ENCODE assay signal across 20 cellular contexts in genomic region chr16:27106305-27106704, GRCh38. TPM values are rescaled to one million over a fixed set of nuclear protein-coding genes. Genes with fewer than 3 reads are reported as not detected.
DNase-seq lines count a peak whose midpoint lies in the region; TF ChIP-seq lines count a peak whose summit lies in the region.
"Had no signal": no experiment of that assay in that cellular context is flagged by ENCODE, and none has a peak within 500 bp of the region (broad histone marks: within the 10 kb centered on the region; RNA-seq: fewer than 3 reads in every experiment).

No MANE protein-coding gene starts in this region.

- TF ChIP-seq CTCF in coronary artery (IDR thresholded peaks at IDR 0.05) = no peak
- TF ChIP-seq CTCF in CD14-positive monocyte (IDR thresholded peaks at IDR 0.05) = no peak

- peaks cover 6 to 18% (median 17%) of the 10 kb centered on the region in 3 donors for H3K27me3 Mint-ChIP-seq in CD14-positive monocyte (ENCODE audit: low read depth in 3 of 3)

- H3K27ac Mint-ChIP-seq in CD14-positive monocyte = no peak overlapping the region
- H3K27ac Mint-ChIP-seq: CD4-positive, alpha-beta memory T cell; HFFc6; IgD-negative memory B cell had no signal

- no peak overlapping the region for H3K4me3 ChIP-seq in coronary artery
- H3K4me3 ChIP-seq: A549, GM23248 had no signal

- H3K9me3 Mint-ChIP-seq in CD14-positive monocyte = peaks cover 0 to 6% (median 4%) of the 10 kb centered on the region in 7 donors
- H3K9me3 Mint-ChIP-seq: CD4-positive, alpha-beta memory T cell; HFFc6; IgD-negative memory B cell had no signal

- intact Hi-C loops in CD14-positive monocyte (cut with micrococcal nuclease) = no loop called here

- H3K27ac ChIP-seq in coronary artery = no peak overlapping the region
- H3K27ac ChIP-seq: 22Rv1, A549, C4-2B, GM23248 had no signal

- DNase-seq in activated CD8-positive, alpha-beta memory T cell treated with anti-CD3 and anti-CD28 coated beads for 24 hours = peak; percentile 21
- no peak for DNase-seq in activated CD8-positive, alpha-beta memory T cell treated with anti-CD3 and anti-CD28 coated beads, Interleukin-2, amount 50 U/mL, for 4 hours
- DNase-seq in coronary artery (ENCODE audit: low spot score) (peak; percentile 24), mesenteric fat pad (ENCODE audit: low spot score) (peak; percentile 49), CD14-positive monocyte (ENCODE audit: low spot score) (no peak), hippocampal formation (lab: John Stamatoyannopoulos, UW) (no peak), inferior parietal cortex (ENCODE audit: extremely low spot score) (no peak)
- DNase-seq: AML-193; CD4-positive, alpha-beta memory T cell; DMS153; DMS79; GDM1; GM23248; HFFc6 had no signal

- peaks cover 5% of the 10 kb centered on the region for H3K4me1 Mint-ChIP-seq in CD14-positive monocyte
- H3K4me1 Mint-ChIP-seq: IgD-negative memory B cell had no signal

- H3K4me3 Mint-ChIP-seq in CD14-positive monocyte = no peak overlapping the region
- H3K4me3 Mint-ChIP-seq: CD4-positive, alpha-beta memory T cell; HFFc6; IgD-negative memory B cell had no signal

- no peaks in the 10 kb centered on the region for H3K36me3 Mint-ChIP-seq in CD14-positive monocyte
- H3K36me3 Mint-ChIP-seq: CD4-positive, alpha-beta memory T cell; IgD-negative memory B cell had no signal

RNA-seq across cellular contexts. Expression of gene C16orf82, which starts 39.6 kb away (rescaled TPM):
- total RNA-seq in mesenteric fat pad = not detected
- not detected for polyA plus RNA-seq in CD14-positive monocyte
- total RNA-seq: CD4-positive, alpha-beta memory T cell; Daoy; GM23248; HFFc6 had no signal
- polyA plus RNA-seq: A549; BJ; CD4-positive, alpha-beta memory T cell; GM23248; IgD-negative memory B cell had no signal

Comparison
In these comparisons a context has a peak if more than half of its experiments do, and no peak if none do; other contexts are left out.
1. DNase-seq: peak in activated CD8-positive, alpha-beta memory T cell treated with anti-CD3 and anti-CD28 coated beads for 24 hours (single experiment), coronary artery (single experiment) and mesenteric fat pad (single experiment); none in activated CD8-positive, alpha-beta memory T cell treated with anti-CD3 and anti-CD28 coated beads, Interleukin-2, amount 50 U/mL, for 4 hours (single experiment), CD14-positive monocyte (single experiment), hippocampal formation (0 of 2) and inferior parietal cortex (single experiment).